In genomic region chr14:92775303-92775702, GRCh38 we compare ENCODE assay signal across 8 cellular contexts. TPM values are rescaled to one million over a fixed set of nuclear protein-coding genes. Genes with fewer than 3 reads are reported as not detected.
A peak's percentile ranks its signal among the peaks of the same experiment; 100 is the strongest.
DNase-seq lines count a peak whose midpoint lies in the region; ATAC-seq and TF ChIP-seq lines count a peak whose summit lies in the region.
"Not testable (repeated sequence)": the region's sequence is repeated elsewhere in the genome, so short reads cannot be mapped to it uniquely, and the experiment has no call there.

No MANE protein-coding gene starts in this region.

- TF ChIP-seq CTCF in GM12865 (IDR thresholded peaks at IDR 0.05; ENCODE audit: insufficient read depth, low read depth, low read length, missing control alignments), result not testable (repeated sequence)

- not testable (repeated sequence) for H3K27ac Mint-ChIP-seq in activated naive CD8-positive, alpha-beta T cell treated with anti-CD3 and anti-CD28 coated beads for 36 hours
- H3K27ac Mint-ChIP-seq in stimulated activated memory B cell treated with anti-CD40 and anti-IgM and Interleukin-4, amounts not matched to agents 10 μg/mL and 1 μg/mL and 100 μg/mL, for 72 hours, result peak overlapping the region; percentile 74

- ATAC-seq in GM19351 (IDR thresholded peaks at IDR 0.05; ENCODE audit: unreplicated experiment), result peak; percentile 93
- ATAC-seq in HG02610 (IDR thresholded peaks at IDR 0.05; ENCODE audit: unreplicated experiment), result peak; percentile 82
- peak; percentile 98 for ATAC-seq in HG03175 (IDR thresholded peaks at IDR 0.05; ENCODE audit: unreplicated experiment)
- ATAC-seq in left colon, result peak; percentile 75
- peak; percentile 97 for ATAC-seq in stimulated activated memory B cell treated with anti-CD40 and anti-IgM and Interleukin-4, amounts not matched to agents 10 μg/mL and 1 μg/mL and 100 μg/mL, for 72 hours

- DNase-seq in GM12865 (ENCODE audit: low read depth), result peak; percentile 93
- peak; percentile 59 for DNase-seq in OCI-M1 (lab: John Stamatoyannopoulos, UW)
- DNase-seq in activated naive CD8-positive, alpha-beta T cell treated with anti-CD3 and anti-CD28 coated beads for 36 hours, result peak; percentile 31
- DNase-seq in left colon, result not testable (repeated sequence)

- H3K4me3 ChIP-seq in GM12865 (ENCODE audit: low read depth, low read length), result not testable (repeated sequence)

- intact Hi-C loops in left colon (cut with DNase I, micrococcal nuclease), result not testable (repeated sequence)

- not testable (repeated sequence) for H3K9me3 Mint-ChIP-seq in activated naive CD8-positive, alpha-beta T cell treated with anti-CD3 and anti-CD28 coated beads for 36 hours; stimulated activated memory B cell treated with anti-CD40 and anti-IgM and Interleukin-4, amounts not matched to agents 10 μg/mL and 1 μg/mL and 100 μg/mL, for 72 hours

- peaks cover 19% of the 10 kb centered on the region for H3K4me1 Mint-ChIP-seq in activated naive CD8-positive, alpha-beta T cell treated with anti-CD3 and anti-CD28 coated beads for 36 hours
- peaks cover 58% of the 10 kb centered on the region for H3K4me1 Mint-ChIP-seq in stimulated activated memory B cell treated with anti-CD40 and anti-IgM and Interleukin-4, amounts not matched to agents 10 μg/mL and 1 μg/mL and 100 μg/mL, for 72 hours

- H3K4me3 Mint-ChIP-seq in activated naive CD8-positive, alpha-beta T cell treated with anti-CD3 and anti-CD28 coated beads for 36 hours; stimulated activated memory B cell treated with anti-CD40 and anti-IgM and Interleukin-4, amounts not matched to agents 10 μg/mL and 1 μg/mL and 100 μg/mL, for 72 hours: not testable (repeated sequence)

- H3K36me3 Mint-ChIP-seq in activated naive CD8-positive, alpha-beta T cell treated with anti-CD3 and anti-CD28 coated beads for 36 hours; stimulated activated memory B cell treated with anti-CD40 and anti-IgM and Interleukin-4, amounts not matched to agents 10 μg/mL and 1 μg/mL and 100 μg/mL, for 72 hours: not testable (repeated sequence)

- not testable (repeated sequence) for H3K27me3 Mint-ChIP-seq in activated naive CD8-positive, alpha-beta T cell treated with anti-CD3 and anti-CD28 coated beads for 36 hours; stimulated activated memory B cell treated with anti-CD40 and anti-IgM and Interleukin-4, amounts not matched to agents 10 μg/mL and 1 μg/mL and 100 μg/mL, for 72 hours

RNA-seq across cellular contexts. Expression of gene GOLGA5, which starts 18.8 kb away (rescaled TPM):
- total RNA-seq in activated naive CD8-positive, alpha-beta T cell treated with anti-CD3 and anti-CD28 coated beads for 36 hours, result 10 to 100 TPM; 14.6 to 15.9 TPM
- 10 to 100 TPM; 42.2 to 44.1 TPM for total RNA-seq in left colon

RNA-seq across cellular contexts. Expression of gene LGMN, which starts 26.9 kb away (rescaled TPM):
- 1 to 10 TPM; 2.1 to 3.7 TPM for total RNA-seq in activated naive CD8-positive, alpha-beta T cell treated with anti-CD3 and anti-CD28 coated beads for 36 hours
- 100 to 1,000 TPM in 1 of 2 donors, 10 to 100 TPM in 1; 70.8 to 125 TPM for total RNA-seq in left colon

Comparison
In these comparisons a context has a peak if more than half of its experiments do, and no peak if none do; other contexts are left out.
1. RNA of gene LGMN, which starts 26.9 kb away (total RNA-seq): 70.8 to 125 TPM in left colon; 2.1 to 3.7 TPM in activated naive CD8-positive, alpha-beta T cell treated with anti-CD3 and anti-CD28 coated beads for 36 hours; every median in the first group is over 10 times any median in the second.
2. Peak in every context shown above with its lines, with median percentiles within 50 percentile points of each other: ATAC-seq.